ENCODE assay signal across 8 cellular contexts in genomic region chr4:174522183-174523002, GRCh38. TPM values are rescaled to one million over a fixed set of nuclear protein-coding genes. Genes with fewer than 3 reads are reported as not detected.
DNase-seq lines count a peak whose midpoint lies in the region; ATAC-seq and TF ChIP-seq lines count a peak whose summit lies in the region.

Gene HPGD (minus strand): TSS chr4:174522488. CDS start chr4:174522451, 37 bp downstream.

- no peaks in the 10 kb centered on the region for H3K36me3 Mint-ChIP-seq in activated CD4-positive, alpha-beta T cell treated with anti-CD3 and anti-CD28 coated beads, Interleukin-2, amount 10 ng/mL, durations not matched to agents 24 days and 14 days (ENCODE audit: low read depth)

- TF ChIP-seq RAD21 in HCT116 (IDR thresholded peaks at IDR 0.05; ENCODE audit: low read depth): no peak; the same call in 1 of the 2 replicates

- peak within 1 kb of the TSS in 1 of 2 experiments; percentile 88 for H3K14ac ChIP-seq in mesenchymal stem cell (ENCODE audit: low read length in 2 of 2)

- H3K9ac ChIP-seq in HCT116 (ENCODE audit: low read length) (peak within 1 kb of the TSS; percentile 18), mesenchymal stem cell (ENCODE audit: low read length) (peak within 1 kb of the TSS; percentile 61)

- no peak within 1 kb of the TSS for H2BK5ac ChIP-seq in mesenchymal stem cell (ENCODE audit: low read depth, low read length, poor library complexity, severe bottlenecking)

- H2BK15ac ChIP-seq in mesenchymal stem cell (ENCODE audit: low read depth, poor library complexity, severe bottlenecking): no peak within 1 kb of the TSS

- H3K4me3 ChIP-seq in HCT116 (replicated peaks in 1 of 2; ENCODE audit: low read depth in 1 of 2, low read length in 2 of 2): peak within 1 kb of the TSS; percentile 53 to 65
- peak within 1 kb of the TSS; percentile 82 to 86 for H3K4me3 ChIP-seq in mesenchymal stem cell (ENCODE audit: insufficient read depth in 1 of 2, low read depth in 1 of 2, low read length in 2 of 2)

- H3K27ac Mint-ChIP-seq in activated CD4-positive, alpha-beta T cell treated with anti-CD3 and anti-CD28 coated beads, Interleukin-2, amount 10 ng/mL, durations not matched to agents 24 days and 14 days: peak within 1 kb of the TSS; percentile 38

- peaks cover 45% of the 10 kb centered on the region for H3K27me3 Mint-ChIP-seq in activated CD4-positive, alpha-beta T cell treated with anti-CD3 and anti-CD28 coated beads, Interleukin-2, amount 10 ng/mL, durations not matched to agents 24 days and 14 days

- CTCF ChIA-PET in HCT116 (lab: Charles Lee): no interaction called here

- H3K4me1 ChIP-seq in HCT116 (ENCODE audit: control insufficient read depth in 1 of 2, insufficient read depth in 2 of 2, low read length in 2 of 2) (peaks cover 0 to 16% of the 10 kb centered on the region in 2 experiments; a peak in 1 of 4 replicates), mesenchymal stem cell (ENCODE audit: control insufficient read depth, insufficient read depth, low read depth, low read length) (peaks cover 11% of the 10 kb centered on the region)

- peak within 1 kb of the TSS; percentile 49 for H2BK120ac ChIP-seq in mesenchymal stem cell (ENCODE audit: low read depth, low read length)

- peak within 1 kb of the TSS in 1 of 2 experiments; percentile 78 for H2BK12ac ChIP-seq in mesenchymal stem cell (ENCODE audit: low read length in 2 of 2)

- WGBS in mesenchymal stem cell: under 1% methylated on average over 59 of the region's 60 CpGs

- no peaks in the 10 kb centered on the region for H3K36me3 ChIP-seq in HCT116 (ENCODE audit: control insufficient read depth in 1 of 2, insufficient read depth in 2 of 2, low read length in 2 of 2)
- no peaks in the 10 kb centered on the region for H3K36me3 ChIP-seq in mesenchymal stem cell (ENCODE audit: control insufficient read depth in 1 of 2, insufficient read depth in 2 of 2, low read depth in 1 of 2, low read length in 2 of 2)

- no peaks in the 10 kb centered on the region for H3K9me3 ChIP-seq in HCT116 (ENCODE audit: control insufficient read depth in 1 of 2, insufficient read depth in 1 of 2, low read depth in 1 of 2, low read length in 2 of 2)
- H3K9me3 ChIP-seq in mesenchymal stem cell (ENCODE audit: control insufficient read depth, low read length): no peaks in the 10 kb centered on the region

- no peak within 1 kb of the TSS for H2AK5ac ChIP-seq in mesenchymal stem cell (ENCODE audit: low read length, severe bottlenecking)

- H3K4me1 Mint-ChIP-seq in activated CD4-positive, alpha-beta T cell treated with anti-CD3 and anti-CD28 coated beads, Interleukin-2, amount 10 ng/mL, durations not matched to agents 24 days and 14 days: peaks cover 12% of the 10 kb centered on the region

- no peaks in the 10 kb centered on the region for H3K9me2 ChIP-seq in HCT116 (ENCODE audit: insufficient read depth)

- intact Hi-C loops in HCT116 (cut with micrococcal nuclease): no loop called here
- intact Hi-C loops in activated CD4-positive, alpha-beta T cell treated with anti-CD3 and anti-CD28 coated beads, Interleukin-2, amount 10 ng/mL, durations not matched to agents 24 days and 14 days (cut with micrococcal nuclease): loop anchor here (2.0 to 10.0 kb wide), 4 partner anchors 16 to 1800 kb away; no protein-coding TSS in a partner anchor

- peak within 1 kb of the TSS; percentile 82 for H3K4me3 Mint-ChIP-seq in activated CD4-positive, alpha-beta T cell treated with anti-CD3 and anti-CD28 coated beads, Interleukin-2, amount 10 ng/mL, durations not matched to agents 24 days and 14 days

- H2AFZ ChIP-seq in HCT116 (ENCODE audit: low read depth, low read length, poor library complexity, severe bottlenecking) (peak within 1 kb of the TSS; percentile 97), mesenchymal stem cell (ENCODE audit: low read depth, low read length) (peak within 1 kb of the TSS; percentile 93)

- no peaks in the 10 kb centered on the region for H3K79me1 ChIP-seq in mesenchymal stem cell (replicated peaks; ENCODE audit: low read length, poor library complexity, severe bottlenecking)

- H3K23ac ChIP-seq in mesenchymal stem cell (ENCODE audit: low read length in 2 of 2): peak within 1 kb of the TSS; percentile 67 to 96

- peak within 1 kb of the TSS; percentile 55 for H4K8ac ChIP-seq in mesenchymal stem cell (ENCODE audit: low read length)

- peak within 1 kb of the TSS in 1 of 2 experiments; percentile 41 for H3K4ac ChIP-seq in mesenchymal stem cell (ENCODE audit: low read depth in 1 of 2, low read length in 2 of 2)

- RAD21 ChIA-PET in HCT116 (lab: Charles Lee; ENCODE audit: low non-redundant PET in 1 of 2, low total read pairs in 2 of 2, uncharacterized antibody in 2 of 2, unreplicated experiment in 2 of 2): no interaction called here

- H3K27me3 ChIP-seq in HCT116 (ENCODE audit: insufficient read depth, low read length) (no peaks in the 10 kb centered on the region; the same call in 1 of the 2 replicates), mesenchymal stem cell (ENCODE audit: control insufficient read depth in 1 of 2, insufficient read depth in 1 of 2, low read length in 2 of 2) (peaks cover 0 to 22% of the 10 kb centered on the region in 2 experiments)

- TF ChIP-seq CTCF in HCT116 (IDR thresholded peaks at IDR 0.05 in 2 of 3, conservative IDR thresholded peaks at IDR 0.05 in 1 of 3; ENCODE audit: borderline replicate concordance in 1 of 3, insufficient read depth in 1 of 3, low read depth in 2 of 3, low read length in 2 of 3): no peak

- H3K27ac ChIP-seq in HCT116 (ENCODE audit: low read depth, low read length): no peak within 1 kb of the TSS
- no peak within 1 kb of the TSS for H3K27ac ChIP-seq in mesenchymal stem cell (ENCODE audit: low read length, poor library complexity, severe bottlenecking)

- peak within 1 kb of the TSS; percentile 96 for H3K4me2 ChIP-seq in HCT116 (ENCODE audit: low read length)
- peak within 1 kb of the TSS; percentile 100 for H3K4me2 ChIP-seq in mesenchymal stem cell (ENCODE audit: low read length, poor library complexity, severe bottlenecking)

- ATAC-seq in HCT116: peak; percentile 87

- TF ChIP-seq POLR2A in HCT116 (IDR thresholded peaks at IDR 0.05; ENCODE audit: borderline replicate concordance, extremely low read depth, insufficient read depth, insufficient read length): no peak

- DNase-seq in GDM1 (lab: John Stamatoyannopoulos, UW) (peak; percentile 77), HCT116 (ENCODE audit: low read depth, low spot score) (no peak), NAMALWA (ENCODE audit: low spot score) (peak; percentile 67), ecto neural progenitor cell (ENCODE audit: low spot score) (peak; percentile 75), mesenchymal stem cell (peak; percentile 47), amniotic stem cell (lab: John Stamatoyannopoulos, UW) (no peak)
- peak; percentile 87 for DNase-seq in activated CD4-positive, alpha-beta T cell treated with anti-CD3 and anti-CD28 coated beads, Interleukin-2, amount 10 ng/mL, durations not matched to agents 24 days and 14 days
- DNase-seq in stimulated activated CD8-positive, alpha-beta memory T cell treated with anti-CD3 and anti-CD28 coated beads, Interleukin-2, amount 100 ng/mL, for 1 hour (ENCODE audit: low read depth in 2 of 2): peak; percentile 35 to 44

- no peaks in the 10 kb centered on the region for H3K79me2 ChIP-seq in HCT116 (ENCODE audit: insufficient read depth, low read length)

- no TSS peak for BruUV-seq in HCT116 (replicated peaks; lab: Mats Ljungman, UMichigan)

- H4K91ac ChIP-seq in mesenchymal stem cell (ENCODE audit: low read length): peak within 1 kb of the TSS; percentile 50

- peak within 1 kb of the TSS; percentile 33 to 87 for H3K18ac ChIP-seq in mesenchymal stem cell (ENCODE audit: low read depth in 1 of 2, low read length in 2 of 2)

- H4K20me1 ChIP-seq in HCT116 (ENCODE audit: insufficient read depth): no peaks in the 10 kb centered on the region

- POLR2A ChIA-PET in HCT116 (lab: Charles Lee): interaction anchor here (0.9 kb wide), 1 partner anchor 10 kb away, joined by 3 read pairs; no protein-coding TSS in a partner anchor

- H3K9me3 Mint-ChIP-seq in activated CD4-positive, alpha-beta T cell treated with anti-CD3 and anti-CD28 coated beads, Interleukin-2, amount 10 ng/mL, durations not matched to agents 24 days and 14 days: no peaks in the 10 kb centered on the region

TF ChIP-seq in HCT116, 20 proteins besides CTCF, POLR2A, EP300 and RAD21:
- TF ChIP-seq ZNF274 (IDR thresholded peaks at IDR 0.05; ENCODE audit: low read depth, low read length) (no peak), TCF7L2 (IDR thresholded peaks at IDR 0.05; ENCODE audit: borderline replicate concordance, extremely low read depth, insufficient read depth, insufficient read length) (peak; percentile 27), CEBPB (IDR thresholded peaks at IDR 0.05; ENCODE audit: low read depth) (no peak), CBX3 (IDR thresholded peaks at IDR 0.05; ENCODE audit: low read depth) (no peak)
- TF ChIP-seq, protein P1, sequence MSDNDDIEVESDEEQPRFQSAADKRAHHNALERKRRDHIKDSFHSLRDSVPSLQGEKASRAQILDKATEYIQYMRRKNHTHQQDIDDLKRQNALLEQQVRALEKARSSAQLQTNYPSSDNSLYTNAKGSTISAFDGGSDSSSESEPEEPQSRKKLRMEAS (IDR thresholded peaks at IDR 0.05): peak; percentile 32; the same call in 1 of the 2 replicates

RNA-seq across cellular contexts. Expression of gene HPGD, which starts in this region (rescaled TPM):
- 0.66 TPM for total RNA-seq in HCT116 (2021; ENCODE audit: unreplicated experiment)
- 0.19 and 0.20 TPM in 2 replicates for polyA plus RNA-seq in HCT116 (2012)
- total RNA-seq in activated CD4-positive, alpha-beta T cell treated with anti-CD3 and anti-CD28 coated beads, Interleukin-2, amount 10 ng/mL, durations not matched to agents 24 days and 14 days: 1.1 and 1.4 TPM in 2 replicates
- polyA plus RNA-seq in mesenchymal stem cell (2013, experiment 1 of 2): 2.2 TPM
- 2.2 TPM for polyA plus RNA-seq in mesenchymal stem cell (2013, experiment 2 of 2)

Comparison
In these comparisons a context has a peak if more than half of its experiments do, and no peak if none do; other contexts are left out.
1. Peak in ATAC-seq, H3K4me3 ChIP-seq, H3K9ac ChIP-seq and H3K4me2 ChIP-seq in HCT116; RNA of the gene not detected or under 1 TPM.
2. DNase-seq: peak in GDM1 (single experiment), NAMALWA (single experiment), activated CD4-positive, alpha-beta T cell treated with anti-CD3 and anti-CD28 coated beads, Interleukin-2, amount 10 ng/mL, durations not matched to agents 24 days and 14 days (single experiment), ecto neural progenitor cell (single experiment), mesenchymal stem cell (single experiment) and stimulated activated CD8-positive, alpha-beta memory T cell treated with anti-CD3 and anti-CD28 coated beads, Interleukin-2, amount 100 ng/mL, for 1 hour (2 of 2); none in HCT116 (single experiment) and amniotic stem cell (single experiment).